26 cellular contexts compared by ENCODE assay signal in the genomic region with DNA sequence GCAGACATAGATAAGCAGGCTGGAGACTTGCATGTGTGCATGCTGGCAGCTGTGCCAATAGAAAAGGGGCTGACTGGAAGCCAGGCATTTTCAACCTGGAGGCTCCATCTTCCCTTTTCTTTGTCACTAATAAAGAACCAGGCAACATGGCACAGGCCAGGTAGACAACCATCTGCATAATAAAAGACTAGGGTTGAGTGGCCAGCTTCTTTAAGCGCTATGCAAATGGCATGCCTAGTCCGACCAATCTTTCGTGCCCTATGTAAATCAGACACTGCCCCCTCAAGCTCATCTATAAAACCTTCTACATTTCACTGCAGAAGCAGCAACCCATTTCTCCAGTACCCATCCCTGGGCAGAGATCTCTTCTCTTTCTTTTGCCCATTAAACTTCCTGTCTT. TPM values are rescaled to one million over a fixed set of nuclear protein-coding genes. Genes with fewer than 3 reads are reported as not detected.
"Had no signal": no experiment of that assay in that cellular context is flagged by ENCODE, and none has a peak within 500 bp of the region (broad histone marks: within the 10 kb centered on the region; RNA-seq: fewer than 3 reads in every experiment).

No MANE protein-coding gene starts in this region.

- H3K36me3 ChIP-seq: brain microvascular endothelial cell had no signal

- DNase-seq: activated CD4-positive, CD25-positive, alpha-beta regulatory T cell treated with anti-CD3 and anti-CD28 coated beads, Interleukin-2, amount 50 U/mL, for 72 hours; activated CD8-positive, alpha-beta memory T cell treated with anti-CD3 and anti-CD28 coated beads for 24 hours; activated CD8-positive, alpha-beta memory T cell treated with anti-CD3 and anti-CD28 coated beads, Interleukin-2, amount 50 U/mL, for 48 hours; activated effector memory CD4-positive, alpha-beta T cell treated with Interleukin-2 at 50 U/mL for 16 hours; activated naive CD4-positive, alpha-beta T cell treated with anti-CD3 and anti-CD28 coated beads, Interleukin-2, amount 10 ng/mL, durations not matched to agents 7 days and 5 days; activated naive CD8-positive, alpha-beta T cell treated with anti-CD3 and anti-CD28 coated beads, Interleukin-2, amount 50 U/mL, for 24 hours; activated T-cell treated with anti-CD3 and anti-CD28 coated beads, Interleukin-2, amount 50 U/mL, for 48 hours; aorta; brain microvascular endothelial cell; central memory CD4-positive, alpha-beta T cell; dorsolateral prefrontal cortex; foreskin melanocyte; head of caudate nucleus; stimulated activated CD4-positive, alpha-beta T cell treated with anti-CD3 and anti-CD28 coated beads, Interleukin-4, amount 100 ng/mL, for 4 hours had no signal

- H3K27ac Mint-ChIP-seq: activated naive CD4-positive, alpha-beta T cell treated with anti-CD3 and anti-CD28 coated beads, Interleukin-2, amount 10 ng/mL, durations not matched to agents 7 days and 5 days; activated naive CD8-positive, alpha-beta T cell treated with anti-CD3 and anti-CD28 coated beads, Interleukin-2, amount 50 U/mL, for 24 hours; mesothelial cell of epicardium; stimulated activated memory B cell treated with anti-CD40 and anti-IgM and Interleukin-4, amounts not matched to agents 10 μg/mL and 1 μg/mL and 100 μg/mL, for 72 hours had no signal

- H3K4me3 ChIP-seq: dorsolateral prefrontal cortex, lung, smooth muscle cell had no signal

- H3K27me3 ChIP-seq: brain microvascular endothelial cell, dorsolateral prefrontal cortex had no signal

- FAIRE-seq: colon, keratinocyte had no signal

- H3K27ac ChIP-seq: brain microvascular endothelial cell, dorsolateral prefrontal cortex, parathyroid adenoma had no signal

- H3K4me3 Mint-ChIP-seq: activated naive CD4-positive, alpha-beta T cell treated with anti-CD3 and anti-CD28 coated beads, Interleukin-2, amount 10 ng/mL, durations not matched to agents 7 days and 5 days; activated naive CD8-positive, alpha-beta T cell treated with anti-CD3 and anti-CD28 coated beads, Interleukin-2, amount 50 U/mL, for 24 hours; mesothelial cell of epicardium; natural killer cell treated with Interleukin-12 subunit alpha and Interleukin-12 subunit beta and Interleukin-15 and Interleukin-18, amount 100 ng/mL, for 72 hours; stimulated activated memory B cell treated with anti-CD40 and anti-IgM and Interleukin-4, amounts not matched to agents 10 μg/mL and 1 μg/mL and 100 μg/mL, for 72 hours had no signal

- H3K27me3 Mint-ChIP-seq: activated naive CD4-positive, alpha-beta T cell treated with anti-CD3 and anti-CD28 coated beads, Interleukin-2, amount 10 ng/mL, durations not matched to agents 7 days and 5 days; activated naive CD8-positive, alpha-beta T cell treated with anti-CD3 and anti-CD28 coated beads, Interleukin-2, amount 50 U/mL, for 24 hours; natural killer cell treated with Interleukin-12 subunit alpha and Interleukin-12 subunit beta and Interleukin-15 and Interleukin-18, amount 100 ng/mL, for 72 hours; stimulated activated memory B cell treated with anti-CD40 and anti-IgM and Interleukin-4, amounts not matched to agents 10 μg/mL and 1 μg/mL and 100 μg/mL, for 72 hours had no signal

- H3K4me1 Mint-ChIP-seq: activated naive CD4-positive, alpha-beta T cell treated with anti-CD3 and anti-CD28 coated beads, Interleukin-2, amount 10 ng/mL, durations not matched to agents 7 days and 5 days; mesothelial cell of epicardium; stimulated activated memory B cell treated with anti-CD40 and anti-IgM and Interleukin-4, amounts not matched to agents 10 μg/mL and 1 μg/mL and 100 μg/mL, for 72 hours had no signal

- H3K9ac ChIP-seq: parathyroid adenoma had no signal

- H3K4me1 ChIP-seq: parathyroid adenoma had no signal

- H3K36me3 Mint-ChIP-seq: activated naive CD4-positive, alpha-beta T cell treated with anti-CD3 and anti-CD28 coated beads, Interleukin-2, amount 10 ng/mL, durations not matched to agents 7 days and 5 days; mesothelial cell of epicardium; stimulated activated memory B cell treated with anti-CD40 and anti-IgM and Interleukin-4, amounts not matched to agents 10 μg/mL and 1 μg/mL and 100 μg/mL, for 72 hours had no signal

RNA-seq across cellular contexts. Expression of a gene that starts 4.6 kb away (rescaled TPM):
- total RNA-seq: epithelial cell of proximal tubule; left lobe of liver; mesothelial cell of epicardium; sciatic nerve; smooth muscle cell; T-helper 1 cell treated with Interleukin-12 subunit alpha and Interleukin-12 subunit beta and Interleukin-4 antibody, amounts not matched to agents 30 ng/mL and 1 ng/mL, for 36 hours had no signal
- polyA plus RNA-seq: aorta, smooth muscle cell had no signal

RNA-seq across cellular contexts. Expression of a gene that starts 21.9 kb away (rescaled TPM):
- total RNA-seq: epithelial cell of proximal tubule; left lobe of liver; mesothelial cell of epicardium; smooth muscle cell; T-helper 1 cell treated with Interleukin-12 subunit alpha and Interleukin-12 subunit beta and Interleukin-4 antibody, amounts not matched to agents 30 ng/mL and 1 ng/mL, for 36 hours had no signal
- polyA plus RNA-seq: keratinocyte, smooth muscle cell had no signal

RNA-seq across cellular contexts. Expression of a gene that starts 37.4 kb away (rescaled TPM):
- total RNA-seq: aorta; epithelial cell of proximal tubule; left lobe of liver; mesothelial cell of epicardium; sciatic nerve; smooth muscle cell; T-helper 1 cell treated with Interleukin-12 subunit alpha and Interleukin-12 subunit beta and Interleukin-4 antibody, amounts not matched to agents 30 ng/mL and 1 ng/mL, for 36 hours had no signal
- polyA plus RNA-seq: aorta, keratinocyte, smooth muscle cell had no signal

RNA-seq across cellular contexts. Expression of a gene that starts 47.9 kb away (rescaled TPM):
- polyA plus RNA-seq: smooth muscle cell had no signal

RNA-seq across cellular contexts. Expression of a gene that starts 48.2 kb away (rescaled TPM):
- total RNA-seq: epithelial cell of proximal tubule; left lobe of liver; mesothelial cell of epicardium; smooth muscle cell; T-helper 1 cell treated with Interleukin-12 subunit alpha and Interleukin-12 subunit beta and Interleukin-4 antibody, amounts not matched to agents 30 ng/mL and 1 ng/mL, for 36 hours had no signal
- polyA plus RNA-seq: keratinocyte, smooth muscle cell had no signal
